ENCODE assay signal across 1 cellular context in the genomic region with DNA sequence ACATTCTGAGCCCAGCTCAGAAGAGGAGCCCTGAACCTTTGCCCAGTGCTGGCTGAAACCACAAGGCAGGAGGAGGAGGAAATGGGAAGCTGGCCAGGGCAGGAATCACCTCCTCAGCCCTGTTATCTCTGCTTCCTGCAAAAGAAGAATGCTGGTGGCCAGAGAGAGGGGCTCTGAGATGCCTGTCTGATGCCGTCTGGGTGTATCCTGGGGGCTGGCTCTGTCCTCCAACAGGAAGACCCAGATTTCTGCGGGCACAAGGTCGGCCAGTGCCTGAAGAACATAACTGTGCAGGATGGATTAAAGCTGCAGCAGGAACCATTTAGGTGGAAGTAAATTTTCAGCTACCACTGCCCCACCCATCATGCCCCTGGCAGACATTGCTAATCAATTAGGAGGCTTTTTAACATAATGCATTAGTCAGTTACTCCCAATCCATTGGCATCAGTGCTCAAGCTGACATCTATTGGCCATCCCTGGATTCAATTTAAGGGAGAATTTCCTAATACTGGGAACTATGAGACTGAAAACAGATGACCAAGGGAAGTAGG.
TF ChIP-seq lines count a peak whose summit lies in the region.

No MANE protein-coding gene starts in this region.

TF ChIP-seq in H1, 55 proteins besides CTCF, POLR2A, EP300 and RAD21:
- no peak for TF ChIP-seq SIN3A (conservative IDR thresholded peaks at IDR 0.05 in 1 of 2, IDR thresholded peaks at IDR 0.05 in 1 of 2; ENCODE audit: low read depth in 1 of 2, low read length in 2 of 2)
- TF ChIP-seq JUND (IDR thresholded peaks at IDR 0.05; ENCODE audit: low read length), result no peak
- TF ChIP-seq POU5F1 (IDR thresholded peaks at IDR 0.05; ENCODE audit: low read depth, low read length), result no peak
- TF ChIP-seq SRF (IDR thresholded peaks at IDR 0.05; ENCODE audit: low read depth, low read length), result peak; percentile 46
- TF ChIP-seq SIRT6 (IDR thresholded peaks at IDR 0.05; ENCODE audit: low read length), result no peak
- TF ChIP-seq BRCA1 (IDR thresholded peaks at IDR 0.05; ENCODE audit: low read depth, low read length), result no peak
